In genomic region chr13:110213461-110214074, GRCh38 we compare ENCODE assay signal across 20 cellular contexts.
"Had no signal": no experiment of that assay in that cellular context is flagged by ENCODE, and none has a peak within 500 bp of the region (broad histone marks: within the 10 kb centered on the region; RNA-seq: fewer than 3 reads in every experiment).

No MANE protein-coding gene starts in this region.

- H3K27me3 ChIP-seq: breast epithelium, esophagus squamous epithelium, hepatocyte, right atrium auricular region, upper lobe of left lung had no signal

- H3K27ac ChIP-seq: hepatocyte, left lung, right atrium auricular region had no signal

- H3K4me1 ChIP-seq: breast epithelium had no signal

- H3K36me3 ChIP-seq: breast epithelium had no signal

- H3K9me3 ChIP-seq: breast epithelium, esophagus squamous epithelium, left lung, right atrium auricular region, upper lobe of left lung had no signal

- ATAC-seq: activated CD8-positive, alpha-beta T cell treated with anti-CD3 and anti-CD28 coated beads, Interleukin-2, amount 10 ng/mL, durations not matched to agents 7 days and 5 days; left lung had no signal

- H3K27ac Mint-ChIP-seq: activated CD8-positive, alpha-beta T cell treated with anti-CD3 and anti-CD28 coated beads, Interleukin-2, amount 10 ng/mL, durations not matched to agents 7 days and 5 days; dendritic cell treated with granulocyte-macrophage colony-stimulating factor and Interleukin-4, amounts not matched to agents 40 ng/mL and 50 ng/mL, for 4 days; stimulated activated naive CD8-positive, alpha-beta T cell treated with anti-CD3 and anti-CD28 coated beads, Interleukin-15, Interleukin-2, amounts not matched to agents 100 ng/mL and 50 ng/mL, for 24 hours had no signal

- H3K4me3 Mint-ChIP-seq: activated CD8-positive, alpha-beta T cell treated with anti-CD3 and anti-CD28 coated beads, Interleukin-2, amount 10 ng/mL, durations not matched to agents 7 days and 5 days; dendritic cell treated with granulocyte-macrophage colony-stimulating factor and Interleukin-4, amounts not matched to agents 40 ng/mL and 50 ng/mL, for 4 days; stimulated activated naive CD8-positive, alpha-beta T cell treated with anti-CD3 and anti-CD28 coated beads, Interleukin-15, Interleukin-2, amounts not matched to agents 100 ng/mL and 50 ng/mL, for 24 hours had no signal

- H2AFZ ChIP-seq: hepatocyte had no signal

- H3K4me2 ChIP-seq: hepatocyte had no signal

- H3K4me3 ChIP-seq: breast epithelium, esophagus squamous epithelium, hepatocyte, left lung, right atrium auricular region, upper lobe of left lung had no signal

- H3K9me3 Mint-ChIP-seq: dendritic cell treated with granulocyte-macrophage colony-stimulating factor and Interleukin-4, amounts not matched to agents 40 ng/mL and 50 ng/mL, for 4 days; stimulated activated naive CD8-positive, alpha-beta T cell treated with anti-CD3 and anti-CD28 coated beads, Interleukin-15, Interleukin-2, amounts not matched to agents 100 ng/mL and 50 ng/mL, for 24 hours had no signal

- DNase-seq: activated CD4-positive, alpha-beta T cell treated with anti-CD3 and anti-CD28 coated beads for 48 hours; activated CD4-positive, CD25-positive, alpha-beta regulatory T cell; activated CD8-positive, alpha-beta memory T cell treated with anti-CD3 and anti-CD28 coated beads, Interleukin-2, amount 50 U/mL, for 4 hours; activated CD8-positive, alpha-beta T cell treated with anti-CD3 and anti-CD28 coated beads, Interleukin-2, amount 10 ng/mL, durations not matched to agents 7 days and 5 days; activated effector memory CD4-positive, alpha-beta T cell treated with Interleukin-2 at 50 U/mL for 16 hours; activated naive CD4-positive, alpha-beta T cell treated with anti-CD3 and anti-CD28 coated beads, Interleukin-2, amount 50 U/mL, for 16 hours; activated T-cell treated with anti-CD3 and anti-CD28 coated beads, Interleukin-2, amount 50 U/mL, for 48 hours; aorta; cerebellar nuclear complex; effector CD8-positive, alpha-beta T cell; esophagus squamous epithelium; left lung; stimulated activated CD4-positive, alpha-beta T cell treated with anti-CD3 and anti-CD28 coated beads, Interleukin-2, amount 100 ng/mL, for 24 hours; upper lobe of left lung had no signal

- H3K27me3 Mint-ChIP-seq: progenitor cell of endocrine pancreas had no signal
